In the genomic region with DNA sequence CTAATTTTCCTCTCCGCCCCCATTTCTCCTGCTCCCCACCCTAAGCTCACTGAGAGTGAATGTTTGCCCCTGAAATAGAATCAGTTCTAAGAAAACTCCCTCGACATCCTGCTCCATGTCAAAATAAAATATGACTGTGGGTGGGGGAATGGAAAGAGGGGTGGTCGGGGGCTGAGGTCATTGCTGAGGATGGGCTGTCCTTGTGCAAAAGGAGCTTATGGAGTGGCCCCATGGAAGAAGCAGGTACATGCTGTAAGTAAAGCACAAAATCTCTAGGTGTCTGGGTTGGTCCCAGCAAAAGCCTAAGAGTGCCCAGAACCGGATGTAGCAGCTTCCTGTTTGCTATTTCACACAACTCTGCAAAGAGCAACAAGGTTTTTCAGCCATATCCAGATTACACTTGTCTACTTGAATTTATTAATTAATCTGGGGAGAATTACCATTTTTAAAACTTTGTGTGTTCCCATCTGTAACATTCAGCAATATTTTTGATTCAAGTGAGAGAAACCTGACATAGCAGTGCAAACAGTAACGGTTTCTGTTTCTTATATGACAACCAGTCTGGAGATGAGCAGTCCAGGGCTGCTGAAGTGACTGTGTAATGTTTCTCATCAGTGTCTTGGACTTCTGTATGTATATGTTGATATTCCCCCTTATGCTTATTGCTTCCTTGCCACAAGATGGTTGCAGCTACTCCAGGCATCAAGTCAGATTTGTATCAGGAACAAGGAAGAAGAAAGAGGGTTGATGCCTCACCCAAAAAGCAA, we compare ENCODE assay signal across 8 cellular contexts. TPM values are rescaled to one million over a fixed set of nuclear protein-coding genes. Genes with fewer than 3 reads are reported as not detected.
DNase-seq lines count a peak whose midpoint lies in the region; ATAC-seq and TF ChIP-seq lines count a peak whose summit lies in the region.

No MANE protein-coding gene starts in this region.

- peak overlapping the region; percentile 74 to 92 (median 83) for H3K4me3 Mint-ChIP-seq in CD4-positive, alpha-beta memory T cell
- peak overlapping the region; percentile 77 for H3K4me3 Mint-ChIP-seq in activated T-helper 1 cell treated with anti-CD3 and anti-CD28 coated beads, Interleukin-12 subunit alpha, Interleukin-12 subunit beta, Interleukin-2, Interleukin-4 antibody, amounts not matched to agents 30 ng/mL and 10 ng/mL and 1 ng/mL, durations not matched to agents 14 hours and 24 hours and 36 hours
- H3K4me3 Mint-ChIP-seq in GM23338, result no peak overlapping the region

- peaks cover 30 to 54% (median 38%) of the 10 kb centered on the region in 4 donors for H3K4me1 Mint-ChIP-seq in CD4-positive, alpha-beta memory T cell
- peaks cover 92% of the 10 kb centered on the region for H3K4me1 Mint-ChIP-seq in activated T-helper 1 cell treated with anti-CD3 and anti-CD28 coated beads, Interleukin-12 subunit alpha, Interleukin-12 subunit beta, Interleukin-2, Interleukin-4 antibody, amounts not matched to agents 30 ng/mL and 10 ng/mL and 1 ng/mL, durations not matched to agents 14 hours and 24 hours and 36 hours (ENCODE audit: low read depth)
- H3K4me1 Mint-ChIP-seq in GM23338, result peaks cover 6% of the 10 kb centered on the region; the same call in 2 of the 3 replicates

- H3K27ac ChIP-seq in CD4-positive, alpha-beta memory T cell (ENCODE audit: low read depth, low read length), result peak overlapping the region; percentile 25
- H3K27ac ChIP-seq in GM23338 (ENCODE audit: low read depth), result no peak overlapping the region
- H3K27ac ChIP-seq in dorsolateral prefrontal cortex, result no peak overlapping the region

- H3K4me2 ChIP-seq in GM23338, result no peak overlapping the region

- H3K4me1 ChIP-seq in CD4-positive, alpha-beta memory T cell (ENCODE audit: insufficient read depth, low read length), result peaks cover 31% of the 10 kb centered on the region
- H3K4me1 ChIP-seq in GM23338 (ENCODE audit: insufficient read depth), result no peaks in the 10 kb centered on the region

- H3K27me3 Mint-ChIP-seq in CD4-positive, alpha-beta memory T cell, result peaks cover 0 to 2% of the 10 kb centered on the region in 2 donors
- no peaks in the 10 kb centered on the region for H3K27me3 Mint-ChIP-seq in activated T-helper 1 cell treated with anti-CD3 and anti-CD28 coated beads, Interleukin-12 subunit alpha, Interleukin-12 subunit beta, Interleukin-2, Interleukin-4 antibody, amounts not matched to agents 30 ng/mL and 10 ng/mL and 1 ng/mL, durations not matched to agents 14 hours and 24 hours and 36 hours (ENCODE audit: insufficient read depth)
- H3K27me3 Mint-ChIP-seq in GM23338 (ENCODE audit: insufficient read depth, low read depth, poor library complexity), result peaks cover 4% of the 10 kb centered on the region

- ATAC-seq in GM19452 (IDR thresholded peaks at IDR 0.05; ENCODE audit: unreplicated experiment) (peak; percentile 51), HG03460 (IDR thresholded peaks at IDR 0.05; ENCODE audit: unreplicated experiment) (peak; percentile 53), GM23338 (no peak)

- no peaks in the 10 kb centered on the region for H3K36me3 ChIP-seq in CD4-positive, alpha-beta memory T cell (ENCODE audit: insufficient read depth, low read length)
- H3K36me3 ChIP-seq in GM23338 (ENCODE audit: insufficient read depth), result no peaks in the 10 kb centered on the region

- no peaks in the 10 kb centered on the region for H4K20me1 ChIP-seq in GM23338 (replicated peaks; ENCODE audit: insufficient read depth)

- no peaks in the 10 kb centered on the region for H3F3A ChIP-seq in GM23338 (replicated peaks; ENCODE audit: low read depth)

- peak overlapping the region; percentile 81 to 97 (median 90) for H3K27ac Mint-ChIP-seq in CD4-positive, alpha-beta memory T cell
- H3K27ac Mint-ChIP-seq in activated T-helper 1 cell treated with anti-CD3 and anti-CD28 coated beads, Interleukin-12 subunit alpha, Interleukin-12 subunit beta, Interleukin-2, Interleukin-4 antibody, amounts not matched to agents 30 ng/mL and 10 ng/mL and 1 ng/mL, durations not matched to agents 14 hours and 24 hours and 36 hours, result peak overlapping the region; percentile 98
- H3K27ac Mint-ChIP-seq in GM23338, result no peak overlapping the region

- POLR2A ChIA-PET in CD4-positive, alpha-beta memory T cell (lab: Charles Lee; ENCODE audit: partially characterized antibody), result interaction anchor here (0.9 to 2.9 kb wide), 11 partner anchors 12 to 433 kb away, joined by 3 to 23 read pairs (median 4); a partner anchor contains a TSS

- no peaks in the 10 kb centered on the region for H3K27me3 ChIP-seq in CD4-positive, alpha-beta memory T cell (ENCODE audit: insufficient read depth, low read length)
- H3K27me3 ChIP-seq in GM23338 (ENCODE audit: insufficient read depth) (peaks cover 4% of the 10 kb centered on the region; the same call in 1 of the 2 replicates), dorsolateral prefrontal cortex (peaks cover 0 to 10% (median 0%) of the 10 kb centered on the region in 45 donors)

- peaks cover 0 to 3% (median 0%) of the 10 kb centered on the region in 8 donors for H3K9me3 Mint-ChIP-seq in CD4-positive, alpha-beta memory T cell
- peaks cover 3% of the 10 kb centered on the region for H3K9me3 Mint-ChIP-seq in activated T-helper 1 cell treated with anti-CD3 and anti-CD28 coated beads, Interleukin-12 subunit alpha, Interleukin-12 subunit beta, Interleukin-2, Interleukin-4 antibody, amounts not matched to agents 30 ng/mL and 10 ng/mL and 1 ng/mL, durations not matched to agents 14 hours and 24 hours and 36 hours
- H3K9me3 Mint-ChIP-seq in GM23338, result no peaks in the 10 kb centered on the region; the same call in 2 of the 3 replicates

- CTCF ChIA-PET in CD4-positive, alpha-beta memory T cell (lab: Charles Lee; ENCODE audit: partially characterized antibody), result interaction anchor here (1.0 to 3.3 kb wide), 12 partner anchors 11 to 432 kb away, joined by 3 to 17 read pairs (median 4); a partner anchor contains a TSS

- no peaks in the 10 kb centered on the region for H3K79me2 ChIP-seq in GM23338 (replicated peaks; ENCODE audit: insufficient read depth)

- H3K4me3 ChIP-seq in CD4-positive, alpha-beta memory T cell (ENCODE audit: low read length in 2 of 2), result peak overlapping the region; percentile 39 to 49
- H3K4me3 ChIP-seq in GM23338, result no peak overlapping the region
- no peak overlapping the region for H3K4me3 ChIP-seq in dorsolateral prefrontal cortex

- no peak for TF ChIP-seq CTCF in GM23338 (conservative IDR thresholded peaks at IDR 0.05; ENCODE audit: low read depth in 2 of 2)
- TF ChIP-seq CTCF in dorsolateral prefrontal cortex (IDR thresholded peaks at IDR 0.05 in 54 of 56, conservative IDR thresholded peaks at IDR 0.05 in 2 of 56; ENCODE audit: low read depth in 1 of 56, partially characterized antibody in 56 of 56), result no peak

- intact Hi-C loops in CD4-positive, alpha-beta memory T cell (cut with micrococcal nuclease), result loop anchor here (1.0 to 10.0 kb wide), 3 partner anchors 19 to 1040 kb away; a partner anchor contains a TSS
- intact Hi-C loops in activated T-helper 1 cell treated with anti-CD3 and anti-CD28 coated beads, Interleukin-12 subunit alpha, Interleukin-12 subunit beta, Interleukin-2, Interleukin-4 antibody, amounts not matched to agents 30 ng/mL and 10 ng/mL and 1 ng/mL, durations not matched to agents 14 hours and 24 hours and 36 hours (cut with micrococcal nuclease), result loop anchor here (1.0 to 10.0 kb wide), 6 partner anchors 19 to 340 kb away; a partner anchor contains a TSS
- intact Hi-C loops in dorsolateral prefrontal cortex (cut with DNase I), result no loop called here

- no peaks in the 10 kb centered on the region for H3K9me3 ChIP-seq in CD4-positive, alpha-beta memory T cell (ENCODE audit: control insufficient read depth in 1 of 2, low read length in 2 of 2)

- peaks cover 5% of the 10 kb centered on the region; the same call in 1 of the 2 replicates for H3K9me2 ChIP-seq in GM23338 (ENCODE audit: insufficient read depth)

- H2AFZ ChIP-seq in GM23338, result no peak overlapping the region

- DNase-seq in CD4-positive, alpha-beta memory T cell, result peak; percentile 35 to 73 (median 42)
- peak; percentile 55 for DNase-seq in activated T-helper 1 cell treated with anti-CD3 and anti-CD28 coated beads, Interleukin-12 subunit alpha, Interleukin-12 subunit beta, Interleukin-2, Interleukin-4 antibody, amounts not matched to agents 30 ng/mL and 10 ng/mL and 1 ng/mL, durations not matched to agents 14 hours and 24 hours and 36 hours (ENCODE audit: low spot score)
- DNase-seq in AG08395 (ENCODE audit: low spot score) (no peak), NCI-H226 (no peak), GM23338 (ENCODE audit: low spot score) (no peak), dorsolateral prefrontal cortex (no peak)

- peaks cover 0 to 2% of the 10 kb centered on the region in 2 donors for H3K36me3 Mint-ChIP-seq in CD4-positive, alpha-beta memory T cell
- peaks cover 6% of the 10 kb centered on the region for H3K36me3 Mint-ChIP-seq in activated T-helper 1 cell treated with anti-CD3 and anti-CD28 coated beads, Interleukin-12 subunit alpha, Interleukin-12 subunit beta, Interleukin-2, Interleukin-4 antibody, amounts not matched to agents 30 ng/mL and 10 ng/mL and 1 ng/mL, durations not matched to agents 14 hours and 24 hours and 36 hours (ENCODE audit: low read depth)
- H3K36me3 Mint-ChIP-seq in GM23338 (ENCODE audit: low read depth), result no peaks in the 10 kb centered on the region

TF ChIP-seq in GM23338, 12 proteins besides CTCF, POLR2A, EP300 and RAD21 (continues in another document):
- TF ChIP-seq JUNB (IDR thresholded peaks at IDR 0.05; ENCODE audit: unreplicated experiment) (no peak), EZH2phosphoT487 (IDR thresholded peaks at IDR 0.05; ENCODE audit: unreplicated experiment) (no peak), STAT1 (IDR thresholded peaks at IDR 0.05; ENCODE audit: unreplicated experiment) (no peak), ZNF114 (CRISPR knock-in tag; IDR thresholded peaks at IDR 0.05) (no peak)
- TF ChIP-seq, protein P1, sequence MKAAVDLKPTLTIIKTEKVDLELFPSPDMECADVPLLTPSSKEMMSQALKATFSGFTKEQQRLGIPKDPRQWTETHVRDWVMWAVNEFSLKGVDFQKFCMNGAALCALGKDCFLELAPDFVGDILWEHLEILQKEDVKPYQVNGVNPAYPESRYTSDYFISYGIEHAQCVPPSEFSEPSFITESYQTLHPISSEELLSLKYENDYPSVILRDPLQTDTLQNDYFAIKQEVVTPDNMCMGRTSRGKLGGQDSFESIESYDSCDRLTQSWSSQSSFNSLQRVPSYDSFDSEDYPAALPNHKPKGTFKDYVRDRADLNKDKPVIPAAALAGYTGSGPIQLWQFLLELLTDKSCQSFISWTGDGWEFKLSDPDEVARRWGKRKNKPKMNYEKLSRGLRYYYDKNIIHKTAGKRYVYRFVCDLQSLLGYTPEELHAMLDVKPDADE (IDR thresholded peaks at IDR 0.05), result no peak

RNA-seq across cellular contexts. Expression of a gene that starts 40.4 kb away (rescaled TPM):
- total RNA-seq in CD4-positive, alpha-beta memory T cell, result not detected
- polyA plus RNA-seq in CD4-positive, alpha-beta memory T cell, result under 1 TPM; 0.21 to 0.82 TPM
- total RNA-seq in activated T-helper 1 cell treated with anti-CD3 and anti-CD28 coated beads, Interleukin-12 subunit alpha, Interleukin-12 subunit beta, Interleukin-2, Interleukin-4 antibody, amounts not matched to agents 30 ng/mL and 10 ng/mL and 1 ng/mL, durations not matched to agents 14 hours and 24 hours and 36 hours, result 6,140 and 6,145 TPM in 2 replicates
- not detected in 2 replicates for total RNA-seq in GM23338 (2014; rRNA removed; shearing (Covaris generic))
- polyA plus RNA-seq in GM23338 (2016; fragmentation: Nextera tagmentation; extraction: Ambion mirVana), result not detected in 2 replicates
- 1 to 10 TPM in 14 of 120 experiments, under 1 TPM in 9, not detected in 97; 0.61 to 3.4 (median 1.1) TPM for total RNA-seq in dorsolateral prefrontal cortex

Comparison
In these comparisons a context has a peak if more than half of its experiments do, and no peak if none do; other contexts are left out.
1. DNase-seq: peak in CD4-positive, alpha-beta memory T cell (5 of 5) and activated T-helper 1 cell treated with anti-CD3 and anti-CD28 coated beads, Interleukin-12 subunit alpha, Interleukin-12 subunit beta, Interleukin-2, Interleukin-4 antibody, amounts not matched to agents 30 ng/mL and 10 ng/mL and 1 ng/mL, durations not matched to agents 14 hours and 24 hours and 36 hours (single experiment); none in AG08395 (single experiment), NCI-H226 (single experiment), GM23338 (single experiment) and dorsolateral prefrontal cortex (0 of 10).
2. H3K4me3 ChIP-seq: peak in CD4-positive, alpha-beta memory T cell (2 of 2); none in GM23338 (single experiment) and dorsolateral prefrontal cortex (0 of 59).
3. RNA of a gene that starts 40.4 kb away (total RNA-seq): 6,140 to 6,145 TPM in activated T-helper 1 cell treated with anti-CD3 and anti-CD28 coated beads, Interleukin-12 subunit alpha, Interleukin-12 subunit beta, Interleukin-2, Interleukin-4 antibody, amounts not matched to agents 30 ng/mL and 10 ng/mL and 1 ng/mL, durations not matched to agents 14 hours and 24 hours and 36 hours; not detected in CD4-positive, alpha-beta memory T cell, 0.61 to 3.4 TPM in dorsolateral prefrontal cortex and not detected in GM23338; every median in the first group is over 1,000 times any median in the second.
4. intact Hi-C loops: an anchor here in CD4-positive, alpha-beta memory T cell (1.0 to 10.0 kb wide) and activated T-helper 1 cell treated with anti-CD3 and anti-CD28 coated beads, Interleukin-12 subunit alpha, Interleukin-12 subunit beta, Interleukin-2, Interleukin-4 antibody, amounts not matched to agents 30 ng/mL and 10 ng/mL and 1 ng/mL, durations not matched to agents 14 hours and 24 hours and 36 hours (1.0 to 10.0 kb wide); none called in dorsolateral prefrontal cortex.